ENCODE assay signal across 1 cellular context in genomic region chr20:46563170-46563847, GRCh38.
TF ChIP-seq lines count a peak whose summit lies in the region.

No MANE protein-coding gene starts in this region.

TF ChIP-seq in GM23338, 12 proteins besides CTCF, POLR2A, EP300 and RAD21 (continued from another document):
- TF ChIP-seq ZNF462 (CRISPR knock-in tag; IDR thresholded peaks at IDR 0.05) (no peak), NANOG (IDR thresholded peaks at IDR 0.05; ENCODE audit: borderline replicate concordance) (no peak), ZNF331 (CRISPR knock-in tag; IDR thresholded peaks at IDR 0.05; ENCODE audit: low read depth) (no peak), JUNB (IDR thresholded peaks at IDR 0.05; ENCODE audit: unreplicated experiment) (no peak), STAT1 (IDR thresholded peaks at IDR 0.05; ENCODE audit: unreplicated experiment) (no peak), ETS1 (IDR thresholded peaks at IDR 0.05) (no peak), EZH2 (IDR thresholded peaks at IDR 0.05; ENCODE audit: low read depth, unreplicated experiment) (no peak)
